Comparison of ENCODE assay signal across 13 cellular contexts in genomic region chr2:234879671-234880455, GRCh38.
DNase-seq lines count a peak whose midpoint lies in the region; ATAC-seq and TF ChIP-seq lines count a peak whose summit lies in the region.
"Had no signal": no experiment of that assay in that cellular context is flagged by ENCODE, and none has a peak within 500 bp of the region (broad histone marks: within the 10 kb centered on the region; RNA-seq: fewer than 3 reads in every experiment).

No MANE protein-coding gene starts in this region.

- H3K27me3 ChIP-seq in body of pancreas (no peaks in the 10 kb centered on the region), liver (ENCODE audit: control insufficient read depth in 4 of 4, insufficient read depth in 4 of 4, low read length in 3 of 4) (no peaks in the 10 kb centered on the region)

- intact Hi-C loops in body of pancreas (cut with DNase I): no loop called here

- DNase-seq in EL (peak; percentile 81), LoVo (ENCODE audit: low spot score) (peak; percentile 33), body of pancreas (peak in 2 of 4 donors; percentile 25 to 37), NCI-H1694 treated with DMSO at 0.1 percent for 48 hours (lab: John Stamatoyannopoulos, UW) (no peak), 8988T (no peak)
- DNase-seq in activated CD4-positive, alpha-beta memory T cell treated with anti-CD3 and anti-CD28 coated beads, Interleukin-2, amount 10 ng/mL, durations not matched to agents 7 days and 5 days: no peak
- DNase-seq: amygdala; CD4-positive, alpha-beta memory T cell; mucosa of descending colon; NCI-H1694; posterior cingulate gyrus had no signal

- no peak overlapping the region for H3K4me3 ChIP-seq in body of pancreas
- H3K4me3 ChIP-seq in liver (ENCODE audit: low read depth in 1 of 3, low read length in 3 of 3): no peak overlapping the region
- H3K4me3 ChIP-seq: mucosa of descending colon had no signal

- H3K27ac ChIP-seq in body of pancreas (peak overlapping the region; percentile 59 to 89 (median 82)), liver (ENCODE audit: low read depth in 1 of 2, low read length in 2 of 2) (peak overlapping the region; percentile 64 to 66)

- H3K27ac Mint-ChIP-seq in activated CD4-positive, alpha-beta memory T cell treated with anti-CD3 and anti-CD28 coated beads, Interleukin-2, amount 10 ng/mL, durations not matched to agents 7 days and 5 days: no peak overlapping the region
- H3K27ac Mint-ChIP-seq: CD4-positive, alpha-beta memory T cell had no signal

- 57 to 65% methylated on average over 5 of the region's 5 CpGs for WGBS in body of pancreas, 2 donors
- WGBS in liver: 74% methylated on average over 5 of the region's 5 CpGs

- H3K36me3 ChIP-seq in body of pancreas (replicated peaks in 1 of 2; ENCODE audit: insufficient read depth in 1 of 2, low read depth in 2 of 2): no peaks in the 10 kb centered on the region
- H3K36me3 ChIP-seq in liver (ENCODE audit: control insufficient read depth in 4 of 4, insufficient read depth in 3 of 4, low read depth in 1 of 4, low read length in 3 of 4): no peaks in the 10 kb centered on the region

- no peaks in the 10 kb centered on the region for H3K36me3 Mint-ChIP-seq in activated CD4-positive, alpha-beta memory T cell treated with anti-CD3 and anti-CD28 coated beads, Interleukin-2, amount 10 ng/mL, durations not matched to agents 7 days and 5 days (ENCODE audit: low read depth)
- H3K36me3 Mint-ChIP-seq: CD4-positive, alpha-beta memory T cell had no signal

- peaks cover 11% of the 10 kb centered on the region for H3K27me3 Mint-ChIP-seq in activated CD4-positive, alpha-beta memory T cell treated with anti-CD3 and anti-CD28 coated beads, Interleukin-2, amount 10 ng/mL, durations not matched to agents 7 days and 5 days

- peak; percentile 36 for ATAC-seq in body of pancreas
- no peak for ATAC-seq in HG03196 (IDR thresholded peaks at IDR 0.05; ENCODE audit: unreplicated experiment)

- POLR2A ChIA-PET in activated CD4-positive, alpha-beta memory T cell treated with anti-CD3 and anti-CD28 coated beads, Interleukin-2, amount 10 ng/mL, durations not matched to agents 7 days and 5 days (lab: Charles Lee): no interaction called here

- TF ChIP-seq RAD21 in liver (IDR thresholded peaks at IDR 0.05): no peak

- peaks cover 23% of the 10 kb centered on the region for H3K4me1 Mint-ChIP-seq in activated CD4-positive, alpha-beta memory T cell treated with anti-CD3 and anti-CD28 coated beads, Interleukin-2, amount 10 ng/mL, durations not matched to agents 7 days and 5 days

- TF ChIP-seq POLR2A in body of pancreas (IDR thresholded peaks at IDR 0.05): no peak

- no peak for TF ChIP-seq CTCF in body of pancreas (IDR thresholded peaks at IDR 0.05)
- TF ChIP-seq CTCF in liver (IDR thresholded peaks at IDR 0.05; ENCODE audit: low read depth, low read length, missing input control): no peak

- H3K9me3 ChIP-seq in body of pancreas (no peaks in the 10 kb centered on the region), liver (ENCODE audit: control insufficient read depth in 4 of 4, low read length in 3 of 4) (no peaks in the 10 kb centered on the region)
- H3K9me3 ChIP-seq: mucosa of descending colon had no signal

- H3K4me1 ChIP-seq in body of pancreas (peaks cover 46% of the 10 kb centered on the region), liver (ENCODE audit: control insufficient read depth in 4 of 4, insufficient read depth in 4 of 4, low read length in 3 of 4) (peaks cover 2 to 37% (median 25%) of the 10 kb centered on the region in 4 donors)

- no peaks in the 10 kb centered on the region for H3K9me3 Mint-ChIP-seq in activated CD4-positive, alpha-beta memory T cell treated with anti-CD3 and anti-CD28 coated beads, Interleukin-2, amount 10 ng/mL, durations not matched to agents 7 days and 5 days

- peak overlapping the region in 1 of 2 donors; percentile 34 for H3K9ac ChIP-seq in liver (ENCODE audit: low read depth in 1 of 2, low read length in 2 of 2)

- CTCF ChIA-PET in activated CD4-positive, alpha-beta memory T cell treated with anti-CD3 and anti-CD28 coated beads, Interleukin-2, amount 10 ng/mL, durations not matched to agents 7 days and 5 days (lab: Charles Lee): no interaction called here

- H3K4me3 Mint-ChIP-seq in activated CD4-positive, alpha-beta memory T cell treated with anti-CD3 and anti-CD28 coated beads, Interleukin-2, amount 10 ng/mL, durations not matched to agents 7 days and 5 days: no peak overlapping the region

TF ChIP-seq in liver, 16 proteins besides CTCF, POLR2A, EP300 and RAD21:
- no peak for TF ChIP-seq GABPA (IDR thresholded peaks at IDR 0.05 in 1 of 2, conservative IDR thresholded peaks at IDR 0.05 in 1 of 2)
TF ChIP-seq in liver: peak in this region for 0.

Comparison
In these comparisons a context has a peak if more than half of its experiments do, and no peak if none do; other contexts are left out.
1. DNase-seq: peak in EL (single experiment) and LoVo (single experiment); none in activated CD4-positive, alpha-beta memory T cell treated with anti-CD3 and anti-CD28 coated beads, Interleukin-2, amount 10 ng/mL, durations not matched to agents 7 days and 5 days (single experiment), NCI-H1694 treated with DMSO at 0.1 percent for 48 hours (single experiment) and 8988T (single experiment).